In the genomic region with DNA sequence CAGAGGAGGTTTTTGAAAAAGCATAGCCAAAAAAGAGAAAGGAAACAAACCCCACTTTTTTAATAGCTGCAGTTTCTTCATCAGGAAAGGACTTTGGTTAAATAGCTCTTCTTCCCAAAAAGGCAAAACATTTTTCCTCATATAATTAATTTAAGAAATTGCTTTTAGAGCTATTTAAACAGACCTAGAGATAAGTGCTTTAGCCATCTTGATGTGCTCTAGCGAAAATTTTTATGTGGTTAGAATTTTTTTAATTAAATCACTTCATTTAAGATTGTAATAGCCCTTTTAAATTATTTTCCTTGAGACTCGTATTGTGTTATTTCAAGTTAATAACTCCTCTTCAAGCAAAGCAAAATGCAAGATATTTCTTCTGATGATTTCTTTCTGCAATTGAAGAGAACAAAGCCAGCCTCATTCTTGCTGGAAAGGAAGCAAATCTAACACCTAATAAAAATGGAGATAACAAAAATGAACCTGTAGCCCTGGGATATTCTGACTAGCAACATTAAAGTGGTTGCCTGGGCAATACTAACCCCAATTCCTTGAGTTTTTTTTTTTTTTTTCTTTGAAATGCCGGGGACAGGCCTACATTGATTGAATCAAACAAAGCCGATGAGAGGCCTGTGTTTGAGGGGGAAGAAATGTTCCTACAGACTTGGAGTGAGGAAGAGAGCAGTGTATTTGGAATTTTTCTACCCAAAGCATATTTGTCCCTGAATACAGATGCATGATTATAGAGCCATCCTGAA, we compare ENCODE assay signal across 24 cellular contexts.
DNase-seq lines count a peak whose midpoint lies in the region.
"Had no signal": no experiment of that assay in that cellular context is flagged by ENCODE, and none has a peak within 500 bp of the region (broad histone marks: within the 10 kb centered on the region; RNA-seq: fewer than 3 reads in every experiment).

No MANE protein-coding gene starts in this region.

- H3K4me3 ChIP-seq in HUES6 (ENCODE audit: low read depth, low read length) (no peak overlapping the region), adipocyte (ENCODE audit: low read length) (no peak overlapping the region), mesendoderm (ENCODE audit: low read length) (no peak overlapping the region)
- H3K4me3 ChIP-seq: BLaER1, esophagus muscularis mucosa, GM23248, MG63, tibial nerve had no signal

- no peak overlapping the region for H3K18ac ChIP-seq in mesendoderm (ENCODE audit: low read length)

- no peak overlapping the region for H3K23ac ChIP-seq in mesendoderm (ENCODE audit: low read length)

- no peak overlapping the region for H2AK5ac ChIP-seq in mesendoderm (ENCODE audit: low read length)

- H3K4me1 ChIP-seq in HUES6 (ENCODE audit: control insufficient read depth, insufficient read depth, low read length) = peaks cover 39% of the 10 kb centered on the region
- H3K4me1 ChIP-seq in adipocyte (ENCODE audit: control insufficient read depth, insufficient read depth, low read length) = peaks cover 33% of the 10 kb centered on the region
- peaks cover 8% of the 10 kb centered on the region for H3K4me1 ChIP-seq in mesendoderm (ENCODE audit: control insufficient read depth, low read depth, low read length)
- H3K4me1 ChIP-seq: BLaER1 had no signal

- no peak overlapping the region for H3K4ac ChIP-seq in mesendoderm (ENCODE audit: low read depth, low read length)

- no peak overlapping the region for H4K5ac ChIP-seq in mesendoderm (ENCODE audit: low read length)

- intact Hi-C loops in posterior cingulate gyrus (cut with DNase I) = no loop called here

- no peak overlapping the region for H3K9ac ChIP-seq in HUES6 (ENCODE audit: low read length)
- peak overlapping the region; percentile 2 for H3K9ac ChIP-seq in adipocyte (ENCODE audit: low read length)
- no peak overlapping the region for H3K9ac ChIP-seq in mesendoderm (ENCODE audit: low read length)
- H3K9ac ChIP-seq: BLaER1, GM23248, KMS-11 had no signal

- H3K56ac ChIP-seq in mesendoderm (ENCODE audit: low read length) = no peak overlapping the region

- H3K27me3 ChIP-seq in HUES6 (ENCODE audit: control insufficient read depth, insufficient read depth, low read length) (no peaks in the 10 kb centered on the region), adipocyte (replicated peaks; ENCODE audit: control insufficient read depth, insufficient read depth, low read length) (no peaks in the 10 kb centered on the region), mesendoderm (ENCODE audit: insufficient read depth, low read length, poor library complexity) (no peaks in the 10 kb centered on the region)
- H3K27me3 ChIP-seq: BLaER1, esophagus muscularis mucosa, MG63, neutrophil, tibial nerve had no signal

- peaks cover 2% of the 10 kb centered on the region; the same call in 1 of the 2 replicates for H3K9me3 ChIP-seq in HUES6 (ENCODE audit: control insufficient read depth, insufficient read depth, low read depth, low read length)
- H3K9me3 ChIP-seq in adipocyte (ENCODE audit: control insufficient read depth, low read length) = no peaks in the 10 kb centered on the region
- H3K9me3 ChIP-seq: BLaER1, esophagus muscularis mucosa, MG63, neutrophil, tibial nerve had no signal

- no peak overlapping the region for H4K8ac ChIP-seq in mesendoderm (ENCODE audit: low read depth, low read length)

- H3K79me2 ChIP-seq in mesendoderm (ENCODE audit: control insufficient read depth, insufficient read depth, low read length) = peaks cover 56% of the 10 kb centered on the region

- no peak overlapping the region for H3K4me2 ChIP-seq in mesendoderm (ENCODE audit: low read length)
- H3K4me2 ChIP-seq: BLaER1, KMS-11 had no signal

- DNase-seq in adipocyte (ENCODE audit: low read depth) (no peak), mesendoderm (peak; percentile 72), retina (peak; percentile 20), posterior cingulate gyrus (no peak)
- DNase-seq in effector CD8-positive, alpha-beta T cell (lab: John Stamatoyannopoulos, UW) = no peak
- no peak for DNase-seq in activated naive CD4-positive, alpha-beta T cell treated with Interleukin-2 at 50 U/mL for 16 hours
- DNase-seq: activated CD4-positive, alpha-beta memory T cell treated with anti-CD3 and anti-CD28 coated beads for 36 hours; activated CD4-positive, alpha-beta T cell treated with anti-CD3 and anti-CD28 coated beads for 1 hour; activated T-cell treated with anti-CD3 and anti-CD28 coated beads, Interleukin-2, amount 50 U/mL, for 72 hours; foreskin melanocyte; GF-D8; GM23248; MG63; NCI-H1105 treated with DMSO at 0.1 percent for 48 hours; NCI-H2029; NCI-H524 treated with DMSO at 0.1 percent for 48 hours; NK-92 treated with Interleukin-12 subunit alpha and Interleukin-12 subunit beta, amount 100 ng/mL, for 24 hours; stimulated activated CD4-positive, alpha-beta T cell treated with anti-CD3 and anti-CD28 coated beads, Interleukin-15, amount 100 ng/mL, for 24 hours had no signal

- H3K79me1 ChIP-seq in mesendoderm (ENCODE audit: low read length) = peaks cover 13% of the 10 kb centered on the region

- no peak overlapping the region for H2BK5ac ChIP-seq in mesendoderm (ENCODE audit: low read length)

- WGBS in mesendoderm (ENCODE audit: extremely low coverage, insufficient coverage, low lambda C conversion rate) = no CpG with 5 or more reads among the region's 4 CpGs

- peaks cover 5% of the 10 kb centered on the region for H3K36me3 ChIP-seq in HUES6 (ENCODE audit: control insufficient read depth, insufficient read depth, low read length)
- no peaks in the 10 kb centered on the region for H3K36me3 ChIP-seq in adipocyte (ENCODE audit: control insufficient read depth, insufficient read depth, low read length, severe bottlenecking)
- H3K36me3 ChIP-seq in mesendoderm (ENCODE audit: control insufficient read depth, insufficient read depth, low read length) = peaks cover 2% of the 10 kb centered on the region
- H3K36me3 ChIP-seq: BLaER1, esophagus muscularis mucosa, MG63, neutrophil, tibial nerve had no signal

- no peak overlapping the region for H2BK15ac ChIP-seq in mesendoderm (replicated peaks; ENCODE audit: low read depth)

- H2BK120ac ChIP-seq in mesendoderm (ENCODE audit: low read depth, low read length) = no peak overlapping the region

- H3K27ac ChIP-seq in HUES6 (ENCODE audit: low read depth, low read length) (peak overlapping the region; percentile 17; the same call in 1 of the 2 replicates), mesendoderm (ENCODE audit: low read depth, low read length) (no peak overlapping the region)
- H3K27ac ChIP-seq: BLaER1, esophagus muscularis mucosa, GM23248, KMS-11, neutrophil had no signal

Comparison
In these comparisons a context has a peak if more than half of its experiments do, and no peak if none do; other contexts are left out.
1. DNase-seq: peak in mesendoderm (single experiment) and retina (single experiment); none in adipocyte (single experiment), posterior cingulate gyrus (0 of 10), effector CD8-positive, alpha-beta T cell (single experiment) and activated naive CD4-positive, alpha-beta T cell treated with Interleukin-2 at 50 U/mL for 16 hours (single experiment).